In genomic region chr1:88302843-88303486, GRCh38 we compare ENCODE assay signal across 8 cellular contexts.
DNase-seq lines count a peak whose midpoint lies in the region; FAIRE-seq and TF ChIP-seq lines count a peak whose summit lies in the region.

No MANE protein-coding gene starts in this region.

- H3K9ac ChIP-seq in mesendoderm (ENCODE audit: low read length): no peak overlapping the region

- H3K4me1 ChIP-seq in mesendoderm (ENCODE audit: control insufficient read depth, low read depth, low read length): peaks cover 2% of the 10 kb centered on the region
- no peaks in the 10 kb centered on the region for H3K4me1 ChIP-seq in CD4-positive, alpha-beta memory T cell (ENCODE audit: insufficient read depth, low read length)

- no peak overlapping the region for H2BK15ac ChIP-seq in mesendoderm (replicated peaks; ENCODE audit: low read depth)

- H3K4ac ChIP-seq in mesendoderm (ENCODE audit: low read depth, low read length): no peak overlapping the region

- peak; percentile 15 for TF ChIP-seq CTCF in bronchial epithelial cell (IDR thresholded peaks at IDR 0.05; ENCODE audit: insufficient read depth, low read length, severe bottlenecking)

- H3K36me3 ChIP-seq in bronchial epithelial cell (ENCODE audit: control insufficient read depth, insufficient read depth, low read length) (no peaks in the 10 kb centered on the region), mesendoderm (ENCODE audit: control insufficient read depth, insufficient read depth, low read length) (no peaks in the 10 kb centered on the region)
- no peaks in the 10 kb centered on the region for H3K36me3 ChIP-seq in CD4-positive, alpha-beta memory T cell (ENCODE audit: insufficient read depth, low read length)

- H3K56ac ChIP-seq in mesendoderm (ENCODE audit: low read length): no peak overlapping the region

- no peaks in the 10 kb centered on the region for H3K79me1 ChIP-seq in mesendoderm (ENCODE audit: low read length)

- H2AK5ac ChIP-seq in mesendoderm (ENCODE audit: low read length): no peak overlapping the region

- DNase-seq in COR-L47 (lab: John Stamatoyannopoulos, UW) (peak; percentile 21), KG1 (lab: John Stamatoyannopoulos, UW) (peak; percentile 42), bronchial epithelial cell (ENCODE audit: low read depth) (peak; percentile 21), mesendoderm (peak; percentile 45), DMS153 treated with DMSO at 0.1 percent for 48 hours (lab: John Stamatoyannopoulos, UW; ENCODE audit: unreplicated experiment) (no peak), NCI-H524 treated with DMSO at 0.1 percent for 48 hours (lab: John Stamatoyannopoulos, UW) (no peak)
- no peak for DNase-seq in activated effector memory CD4-positive, alpha-beta T cell treated with Interleukin-2 at 50 U/mL for 16 hours
- DNase-seq in CD4-positive, alpha-beta memory T cell: no peak

- H3K9me3 ChIP-seq in CD4-positive, alpha-beta memory T cell (ENCODE audit: control insufficient read depth in 1 of 2, low read length in 2 of 2): no peaks in the 10 kb centered on the region

- no peak overlapping the region for H3K4me3 Mint-ChIP-seq in CD4-positive, alpha-beta memory T cell

- H3K18ac ChIP-seq in mesendoderm (ENCODE audit: low read length): no peak overlapping the region

- H3K4me3 ChIP-seq in bronchial epithelial cell (ENCODE audit: low read depth, low read length): no peak overlapping the region
- no peak overlapping the region for H3K4me3 ChIP-seq in mesendoderm (ENCODE audit: low read length)
- no peak overlapping the region for H3K4me3 ChIP-seq in CD4-positive, alpha-beta memory T cell (ENCODE audit: low read length in 2 of 2)

- H4K8ac ChIP-seq in mesendoderm (ENCODE audit: low read depth, low read length): no peak overlapping the region

- CTCF ChIA-PET in CD4-positive, alpha-beta memory T cell (lab: Charles Lee; ENCODE audit: partially characterized antibody): no interaction called here

- H3K36me3 Mint-ChIP-seq in CD4-positive, alpha-beta memory T cell: no peaks in the 10 kb centered on the region

- POLR2A ChIA-PET in CD4-positive, alpha-beta memory T cell (lab: Charles Lee; ENCODE audit: partially characterized antibody): no interaction called here

- WGBS in mesendoderm (ENCODE audit: extremely low coverage, insufficient coverage, low lambda C conversion rate): no CpG with 5 or more reads among the region's 4 CpGs

- no peak overlapping the region for H3K27ac Mint-ChIP-seq in CD4-positive, alpha-beta memory T cell

- intact Hi-C loops in CD4-positive, alpha-beta memory T cell (cut with micrococcal nuclease): loop anchor here (2.0 kb wide), 1 partner anchor 1010 kb away; no protein-coding TSS in a partner anchor

- H3K27me3 ChIP-seq in bronchial epithelial cell (ENCODE audit: control insufficient read depth, insufficient read depth, low read length): no peaks in the 10 kb centered on the region
- H3K27me3 ChIP-seq in mesendoderm (ENCODE audit: insufficient read depth, low read length, poor library complexity): no peaks in the 10 kb centered on the region
- no peaks in the 10 kb centered on the region for H3K27me3 ChIP-seq in CD4-positive, alpha-beta memory T cell (ENCODE audit: insufficient read depth, low read length)

- H3K9me3 Mint-ChIP-seq in CD4-positive, alpha-beta memory T cell: peaks cover 0 to 3% (median 0%) of the 10 kb centered on the region in 8 donors

- no peak overlapping the region for H3K4me2 ChIP-seq in mesendoderm (ENCODE audit: low read length)

- no peaks in the 10 kb centered on the region for H3K4me1 Mint-ChIP-seq in CD4-positive, alpha-beta memory T cell

- H2BK5ac ChIP-seq in mesendoderm (ENCODE audit: low read length): no peak overlapping the region

- no peaks in the 10 kb centered on the region for H3K27me3 Mint-ChIP-seq in CD4-positive, alpha-beta memory T cell

- no peak overlapping the region for H2BK120ac ChIP-seq in mesendoderm (ENCODE audit: low read depth, low read length)

- no peak for FAIRE-seq in bronchial epithelial cell (lab: Jason Lieb, UNC)

- no peak overlapping the region for H3K23ac ChIP-seq in mesendoderm (ENCODE audit: low read length)

- no peak overlapping the region for H3K27ac ChIP-seq in mesendoderm (ENCODE audit: low read depth, low read length)
- no peak overlapping the region for H3K27ac ChIP-seq in CD4-positive, alpha-beta memory T cell (ENCODE audit: low read depth, low read length)

- no peaks in the 10 kb centered on the region for H3K79me2 ChIP-seq in mesendoderm (ENCODE audit: control insufficient read depth, insufficient read depth, low read length)

- H4K5ac ChIP-seq in mesendoderm (ENCODE audit: low read length): no peak overlapping the region

Comparison
In these comparisons a context has a peak if more than half of its experiments do, and no peak if none do; other contexts are left out.
1. DNase-seq: peak in COR-L47 (single experiment), KG1 (single experiment), bronchial epithelial cell (single experiment) and mesendoderm (single experiment); none in activated effector memory CD4-positive, alpha-beta T cell treated with Interleukin-2 at 50 U/mL for 16 hours (single experiment), DMS153 treated with DMSO at 0.1 percent for 48 hours (single experiment), CD4-positive, alpha-beta memory T cell (0 of 5) and NCI-H524 treated with DMSO at 0.1 percent for 48 hours (single experiment).